Comparison of ENCODE assay signal across 1 cellular context in genomic region chr1:23396380-23396779, GRCh38.
TF ChIP-seq lines count a peak whose summit lies in the region.

No MANE protein-coding gene starts in this region.

TF ChIP-seq in HepG2, 621 proteins besides CTCF, POLR2A, EP300 and RAD21:
- TF ChIP-seq ZNF136 (CRISPR knock-in tag; IDR thresholded peaks at IDR 0.05; ENCODE audit: low read depth): no peak
- peak; percentile 53; the same call in 1 of the 2 replicates for TF ChIP-seq ZNF629 (CRISPR knock-in tag; conservative IDR thresholded peaks at IDR 0.05)
